ENCODE assay signal across 21 cellular contexts in genomic region chr2:120684691-120685402, GRCh38. TPM values are rescaled to one million over a fixed set of nuclear protein-coding genes. Genes with fewer than 3 reads are reported as not detected.
DNase-seq lines count a peak whose midpoint lies in the region; TF ChIP-seq lines count a peak whose summit lies in the region.
"Had no signal": no experiment of that assay in that cellular context is flagged by ENCODE, and none has a peak within 500 bp of the region (broad histone marks: within the 10 kb centered on the region; RNA-seq: fewer than 3 reads in every experiment).

No MANE protein-coding gene starts in this region.

- DNase-seq in ELR (ENCODE audit: low read depth) (peak; percentile 56), amniotic epithelial cell (ENCODE audit: low read depth) (peak; percentile 73), fibroblast of villous mesenchyme (ENCODE audit: low read depth) (peak; percentile 57), spleen (peak; percentile 39), uterus (no peak)
- DNase-seq in stimulated activated CD4-positive, alpha-beta T cell treated with anti-CD3 and anti-CD28 coated beads, Interleukin-2, amount 100 ng/mL, for 48 hours: no peak
- DNase-seq in activated T-helper 1 cell treated with anti-CD3 and anti-CD28 coated beads, Interleukin-12 subunit alpha, Interleukin-12 subunit beta, Interleukin-2, Interleukin-4 antibody, amounts not matched to agents 30 ng/mL and 10 ng/mL and 1 ng/mL, durations not matched to agents 14 hours and 24 hours and 36 hours (ENCODE audit: low spot score): no peak
- DNase-seq: activated CD4-positive, alpha-beta T cell treated with anti-CD3 and anti-CD28 coated beads for 48 hours; activated CD8-positive, alpha-beta memory T cell treated with anti-CD3 and anti-CD28 coated beads, Interleukin-2, amount 10 ng/mL, durations not matched to agents 7 days and 5 days; amygdala; BE2C; cerebellar nuclear complex; effector memory CD4-positive, alpha-beta T cell; foreskin keratinocyte; NCI-H1436; NCI-H524 treated with DMSO at 0.1 percent for 48 hours had no signal

- H3K4me3 ChIP-seq in fibroblast of villous mesenchyme (ENCODE audit: low read depth, low read length) (no peak overlapping the region), spleen (no peak overlapping the region), uterus (no peak overlapping the region)
- H3K4me3 ChIP-seq: HAP-1, thoracic aorta had no signal

- peaks cover 7% of the 10 kb centered on the region for H3K27me3 Mint-ChIP-seq in activated T-helper 1 cell treated with anti-CD3 and anti-CD28 coated beads, Interleukin-12 subunit alpha, Interleukin-12 subunit beta, Interleukin-2, Interleukin-4 antibody, amounts not matched to agents 30 ng/mL and 10 ng/mL and 1 ng/mL, durations not matched to agents 14 hours and 24 hours and 36 hours (ENCODE audit: insufficient read depth)

- H3K36me3 Mint-ChIP-seq in activated T-helper 1 cell treated with anti-CD3 and anti-CD28 coated beads, Interleukin-12 subunit alpha, Interleukin-12 subunit beta, Interleukin-2, Interleukin-4 antibody, amounts not matched to agents 30 ng/mL and 10 ng/mL and 1 ng/mL, durations not matched to agents 14 hours and 24 hours and 36 hours (ENCODE audit: low read depth): no peaks in the 10 kb centered on the region
- H3K36me3 Mint-ChIP-seq: activated CD8-positive, alpha-beta memory T cell treated with anti-CD3 and anti-CD28 coated beads, Interleukin-2, amount 10 ng/mL, durations not matched to agents 7 days and 5 days had no signal

- TF ChIP-seq POLR2A in spleen (IDR thresholded peaks at IDR 0.05) (no peak), uterus (IDR thresholded peaks at IDR 0.05) (no peak)

- H3K27me3 ChIP-seq in spleen (replicated peaks in 1 of 7) (peaks cover 0 to 70% (median 7%) of the 10 kb centered on the region in 7 donors), uterus (no peaks in the 10 kb centered on the region)
- H3K27me3 ChIP-seq: BE2C, foreskin keratinocyte had no signal

- no peak for TF ChIP-seq CTCF in fibroblast of villous mesenchyme (IDR thresholded peaks at IDR 0.05; ENCODE audit: insufficient read depth, low read depth, low read length)
- TF ChIP-seq CTCF in spleen (IDR thresholded peaks at IDR 0.05 in 8 of 11, conservative IDR thresholded peaks at IDR 0.05 in 3 of 11): no peak
- TF ChIP-seq CTCF in uterus (IDR thresholded peaks at IDR 0.05): no peak

- H3K27ac Mint-ChIP-seq in activated T-helper 1 cell treated with anti-CD3 and anti-CD28 coated beads, Interleukin-12 subunit alpha, Interleukin-12 subunit beta, Interleukin-2, Interleukin-4 antibody, amounts not matched to agents 30 ng/mL and 10 ng/mL and 1 ng/mL, durations not matched to agents 14 hours and 24 hours and 36 hours: no peak overlapping the region
- H3K27ac Mint-ChIP-seq: activated CD8-positive, alpha-beta memory T cell treated with anti-CD3 and anti-CD28 coated beads, Interleukin-2, amount 10 ng/mL, durations not matched to agents 7 days and 5 days; activated T-helper 2 cell treated with anti-CD3 and anti-CD28 coated beads, Interferon-gamma antibody, Interleukin-2, Interleukin-4, amounts not matched to agents 10 μg/mL and 5 μg/mL and 100 μg/mL, durations not matched to agents 14 hours and 24 hours and 36 hours had no signal

- intact Hi-C loops in spleen (cut with DNase I; ENCODE audit: low total_unique reads) (loop anchor here (5.0 to 10.0 kb wide), 2 partner anchors 573 to 1050 kb away; no protein-coding TSS in a partner anchor), uterus (cut with DNase I; ENCODE audit: low total_unique reads) (no loop called here)
- intact Hi-C loops in activated T-helper 1 cell treated with anti-CD3 and anti-CD28 coated beads, Interleukin-12 subunit alpha, Interleukin-12 subunit beta, Interleukin-2, Interleukin-4 antibody, amounts not matched to agents 30 ng/mL and 10 ng/mL and 1 ng/mL, durations not matched to agents 14 hours and 24 hours and 36 hours (cut with micrococcal nuclease): no loop called here

- H3K4me1 ChIP-seq in spleen: peaks cover 0 to 4% (median 3%) of the 10 kb centered on the region in 6 donors
- H3K4me1 ChIP-seq in uterus: no peaks in the 10 kb centered on the region
- H3K4me1 ChIP-seq: BE2C, foreskin keratinocyte, HAP-1 had no signal

- H3K4me3 Mint-ChIP-seq in activated T-helper 1 cell treated with anti-CD3 and anti-CD28 coated beads, Interleukin-12 subunit alpha, Interleukin-12 subunit beta, Interleukin-2, Interleukin-4 antibody, amounts not matched to agents 30 ng/mL and 10 ng/mL and 1 ng/mL, durations not matched to agents 14 hours and 24 hours and 36 hours: no peak overlapping the region
- H3K4me3 Mint-ChIP-seq: activated CD8-positive, alpha-beta memory T cell treated with anti-CD3 and anti-CD28 coated beads, Interleukin-2, amount 10 ng/mL, durations not matched to agents 7 days and 5 days had no signal

- whole genome bisulfite sequencing in spleen, 5 donors: 50 to 70% (median 56%) methylated on average over 4 of the region's 4 CpGs

- H3K36me3 ChIP-seq in spleen: no peaks in the 10 kb centered on the region
- no peaks in the 10 kb centered on the region for H3K36me3 ChIP-seq in uterus
- H3K36me3 ChIP-seq: BE2C, HAP-1, thoracic aorta had no signal

- H3K4me1 Mint-ChIP-seq in activated T-helper 1 cell treated with anti-CD3 and anti-CD28 coated beads, Interleukin-12 subunit alpha, Interleukin-12 subunit beta, Interleukin-2, Interleukin-4 antibody, amounts not matched to agents 30 ng/mL and 10 ng/mL and 1 ng/mL, durations not matched to agents 14 hours and 24 hours and 36 hours (ENCODE audit: low read depth): no peaks in the 10 kb centered on the region
- H3K4me1 Mint-ChIP-seq: activated CD8-positive, alpha-beta memory T cell treated with anti-CD3 and anti-CD28 coated beads, Interleukin-2, amount 10 ng/mL, durations not matched to agents 7 days and 5 days had no signal

- H3K9me3 ChIP-seq in spleen (no peaks in the 10 kb centered on the region), uterus (no peaks in the 10 kb centered on the region)
- H3K9me3 ChIP-seq: BE2C, HAP-1, thoracic aorta had no signal

- no peaks in the 10 kb centered on the region for H3K9me3 Mint-ChIP-seq in activated T-helper 1 cell treated with anti-CD3 and anti-CD28 coated beads, Interleukin-12 subunit alpha, Interleukin-12 subunit beta, Interleukin-2, Interleukin-4 antibody, amounts not matched to agents 30 ng/mL and 10 ng/mL and 1 ng/mL, durations not matched to agents 14 hours and 24 hours and 36 hours
- H3K9me3 Mint-ChIP-seq: activated T-helper 2 cell treated with anti-CD3 and anti-CD28 coated beads, Interferon-gamma antibody, Interleukin-2, Interleukin-4, amounts not matched to agents 10 μg/mL and 5 μg/mL and 100 μg/mL, durations not matched to agents 14 hours and 24 hours and 36 hours had no signal

- H3K27ac ChIP-seq in spleen (no peak overlapping the region), uterus (peak overlapping the region in 1 of 2 donors; percentile 55)
- H3K27ac ChIP-seq: foreskin keratinocyte, thoracic aorta had no signal

RNA-seq across cellular contexts. Expression of gene GLI2, which starts 50.8 kb away (rescaled TPM):
- total RNA-seq in fibroblast of villous mesenchyme (22.5 and 28.3 TPM in 2 replicates), spleen (10 to 100 TPM in 1 of 7 donors, 1 to 10 TPM in 5, under 1 TPM in 1; 0.51 to 10.6 (median 1.7) TPM), uterus (10 to 100 TPM in 2 of 4 donors, 1 to 10 TPM in 2; 2.9 to 23.6 (median 12.9) TPM)
- under 1 TPM; 0.22 to 0.32 (median 0.23) TPM for polyA plus RNA-seq in spleen
- total RNA-seq in activated T-helper 1 cell treated with anti-CD3 and anti-CD28 coated beads, Interleukin-12 subunit alpha, Interleukin-12 subunit beta, Interleukin-2, Interleukin-4 antibody, amounts not matched to agents 30 ng/mL and 10 ng/mL and 1 ng/mL, durations not matched to agents 14 hours and 24 hours and 36 hours: 0.32 and 0.62 TPM in 2 replicates
- total RNA-seq: foreskin keratinocyte, HepG2, pulmonary artery endothelial cell had no signal
- polyA plus RNA-seq: HepG2 had no signal

Comparison
In these comparisons a context has a peak if more than half of its experiments do, and no peak if none do; other contexts are left out.
1. DNase-seq: peak in ELR (single experiment), amniotic epithelial cell (single experiment), fibroblast of villous mesenchyme (single experiment) and spleen (single experiment); none in uterus (0 of 2), stimulated activated CD4-positive, alpha-beta T cell treated with anti-CD3 and anti-CD28 coated beads, Interleukin-2, amount 100 ng/mL, for 48 hours (0 of 2) and activated T-helper 1 cell treated with anti-CD3 and anti-CD28 coated beads, Interleukin-12 subunit alpha, Interleukin-12 subunit beta, Interleukin-2, Interleukin-4 antibody, amounts not matched to agents 30 ng/mL and 10 ng/mL and 1 ng/mL, durations not matched to agents 14 hours and 24 hours and 36 hours (single experiment).